Comparison of ENCODE assay signal across 16 cellular contexts in genomic region chr7:137870684-137871083, GRCh38. TPM values are rescaled to one million over a fixed set of nuclear protein-coding genes. Genes with fewer than 3 reads are reported as not detected.
A peak's percentile ranks its signal among the peaks of the same experiment; 100 is the strongest.
DNase-seq lines count a peak whose midpoint lies in the region; ATAC-seq and TF ChIP-seq lines count a peak whose summit lies in the region.
"Had no signal": no experiment of that assay in that cellular context is flagged by ENCODE, and none has a peak within 500 bp of the region (broad histone marks: within the 10 kb centered on the region; RNA-seq: fewer than 3 reads in every experiment).

No MANE protein-coding gene starts in this region.

- H3K9me3 Mint-ChIP-seq in activated T-helper 1 cell treated with anti-CD3 and anti-CD28 coated beads, Interleukin-12 subunit alpha, Interleukin-12 subunit beta, Interleukin-2, Interleukin-4 antibody, amounts not matched to agents 30 ng/mL and 10 ng/mL and 1 ng/mL, durations not matched to agents 14 hours and 24 hours and 36 hours, result peaks cover 11% of the 10 kb centered on the region
- H3K9me3 Mint-ChIP-seq in effector memory CD8-positive, alpha-beta T cell, result no peaks in the 10 kb centered on the region

- H3K36me3 Mint-ChIP-seq in activated T-helper 1 cell treated with anti-CD3 and anti-CD28 coated beads, Interleukin-12 subunit alpha, Interleukin-12 subunit beta, Interleukin-2, Interleukin-4 antibody, amounts not matched to agents 30 ng/mL and 10 ng/mL and 1 ng/mL, durations not matched to agents 14 hours and 24 hours and 36 hours (ENCODE audit: low read depth), result peaks cover 48% of the 10 kb centered on the region
- H3K36me3 Mint-ChIP-seq in effector memory CD8-positive, alpha-beta T cell (ENCODE audit: insufficient read depth), result peaks cover 41% of the 10 kb centered on the region

- H3K9me3 ChIP-seq in gastrocnemius medialis, result no peaks in the 10 kb centered on the region

- peak overlapping the region; percentile 88 to 91 (median 90) for H3K27ac ChIP-seq in gastrocnemius medialis

- TF ChIP-seq CTCF in AG10803 (conservative IDR thresholded peaks at IDR 0.05; ENCODE audit: low read length) (no peak), choroid plexus epithelial cell (conservative IDR thresholded peaks at IDR 0.05; ENCODE audit: low read depth, low read length) (no peak), gastrocnemius medialis (IDR thresholded peaks at IDR 0.05 in 4 of 5, conservative IDR thresholded peaks at IDR 0.05 in 1 of 5) (no peak), lower leg skin (IDR thresholded peaks at IDR 0.05) (no peak)

- H3K27me3 ChIP-seq in gastrocnemius medialis, result no peaks in the 10 kb centered on the region

- peaks cover 36% of the 10 kb centered on the region for H3K4me1 Mint-ChIP-seq in activated T-helper 1 cell treated with anti-CD3 and anti-CD28 coated beads, Interleukin-12 subunit alpha, Interleukin-12 subunit beta, Interleukin-2, Interleukin-4 antibody, amounts not matched to agents 30 ng/mL and 10 ng/mL and 1 ng/mL, durations not matched to agents 14 hours and 24 hours and 36 hours (ENCODE audit: low read depth)
- H3K4me1 Mint-ChIP-seq in effector memory CD8-positive, alpha-beta T cell (ENCODE audit: low read depth in 2 of 2), result no peaks in the 10 kb centered on the region
- H3K4me1 Mint-ChIP-seq: CD4-positive, CD25-positive, alpha-beta regulatory T cell had no signal

- H3K27me3 Mint-ChIP-seq in activated T-helper 1 cell treated with anti-CD3 and anti-CD28 coated beads, Interleukin-12 subunit alpha, Interleukin-12 subunit beta, Interleukin-2, Interleukin-4 antibody, amounts not matched to agents 30 ng/mL and 10 ng/mL and 1 ng/mL, durations not matched to agents 14 hours and 24 hours and 36 hours (ENCODE audit: insufficient read depth), result no peaks in the 10 kb centered on the region
- H3K27me3 Mint-ChIP-seq in effector memory CD8-positive, alpha-beta T cell, result no peaks in the 10 kb centered on the region
- H3K27me3 Mint-ChIP-seq: CD4-positive, CD25-positive, alpha-beta regulatory T cell had no signal

- peaks cover 31 to 51% of the 10 kb centered on the region in 2 donors for H3K4me1 ChIP-seq in gastrocnemius medialis
- H3K4me1 ChIP-seq: Caco-2 had no signal

- H3K4me3 ChIP-seq in AG10803 (ENCODE audit: low read length), result no peak overlapping the region
- no peak overlapping the region for H3K4me3 ChIP-seq in choroid plexus epithelial cell (ENCODE audit: low read depth, low read length)
- no peak overlapping the region for H3K4me3 ChIP-seq in gastrocnemius medialis
- H3K4me3 ChIP-seq in lower leg skin (ENCODE audit: low read depth, poor library complexity, severe bottlenecking), result no peak overlapping the region

- no peak overlapping the region for H3K4me3 Mint-ChIP-seq in activated T-helper 1 cell treated with anti-CD3 and anti-CD28 coated beads, Interleukin-12 subunit alpha, Interleukin-12 subunit beta, Interleukin-2, Interleukin-4 antibody, amounts not matched to agents 30 ng/mL and 10 ng/mL and 1 ng/mL, durations not matched to agents 14 hours and 24 hours and 36 hours
- H3K4me3 Mint-ChIP-seq in effector memory CD8-positive, alpha-beta T cell, result no peak overlapping the region
- H3K4me3 Mint-ChIP-seq: CD4-positive, CD25-positive, alpha-beta regulatory T cell had no signal

- ATAC-seq in gastrocnemius medialis, result no peak
- ATAC-seq in effector memory CD8-positive, alpha-beta T cell (replicated peaks), result no peak

- no peak for TF ChIP-seq POLR2A in gastrocnemius medialis (IDR thresholded peaks at IDR 0.05)
- no peak for TF ChIP-seq POLR2A in lower leg skin (IDR thresholded peaks at IDR 0.05)

- peak; percentile 30 for DNase-seq in AG10803 (ENCODE audit: low read depth)
- no peak for DNase-seq in activated T-helper 1 cell treated with anti-CD3 and anti-CD28 coated beads, Interleukin-12 subunit alpha, Interleukin-12 subunit beta, Interleukin-2, Interleukin-4 antibody, amounts not matched to agents 30 ng/mL and 10 ng/mL and 1 ng/mL, durations not matched to agents 14 hours and 24 hours and 36 hours (ENCODE audit: low spot score)
- DNase-seq in choroid plexus epithelial cell (ENCODE audit: low read depth), result peak; percentile 50
- DNase-seq in gastrocnemius medialis, result no peak
- DNase-seq in lower leg skin (ENCODE audit: low spot score in 2 of 2), result no peak
- no peak for DNase-seq in effector memory CD8-positive, alpha-beta T cell
- no peak for DNase-seq in mesenteric fat pad (ENCODE audit: low spot score)
- DNase-seq: ACHN; Caco-2; CD4-positive, CD25-positive, alpha-beta regulatory T cell; DMS53; NCI-H1105 treated with DMSO at 0.1 percent for 48 hours; NCI-H1694 treated with DMSO at 0.1 percent for 48 hours; NCI-H774; RPMI8226 had no signal

- in situ Hi-C loops in gastrocnemius medialis (cut with MboI; ENCODE audit: low sequenced_read_pairs in 4 of 4), result no loop called here

- peak overlapping the region; percentile 19 for H3K27ac Mint-ChIP-seq in activated T-helper 1 cell treated with anti-CD3 and anti-CD28 coated beads, Interleukin-12 subunit alpha, Interleukin-12 subunit beta, Interleukin-2, Interleukin-4 antibody, amounts not matched to agents 30 ng/mL and 10 ng/mL and 1 ng/mL, durations not matched to agents 14 hours and 24 hours and 36 hours
- no peak overlapping the region for H3K27ac Mint-ChIP-seq in effector memory CD8-positive, alpha-beta T cell
- H3K27ac Mint-ChIP-seq: CD4-positive, CD25-positive, alpha-beta regulatory T cell had no signal

- intact Hi-C loops in activated T-helper 1 cell treated with anti-CD3 and anti-CD28 coated beads, Interleukin-12 subunit alpha, Interleukin-12 subunit beta, Interleukin-2, Interleukin-4 antibody, amounts not matched to agents 30 ng/mL and 10 ng/mL and 1 ng/mL, durations not matched to agents 14 hours and 24 hours and 36 hours (cut with micrococcal nuclease), result no loop called here
- intact Hi-C loops in gastrocnemius medialis (cut with DNase I; ENCODE audit: low total_unique reads), result loop anchor here (1.0 kb wide), 1 partner anchor 20 kb away; no protein-coding TSS in a partner anchor
- intact Hi-C loops in lower leg skin (cut with DNase I; ENCODE audit: low total_unique reads), result no loop called here

- H3K36me3 ChIP-seq in gastrocnemius medialis, result peaks cover 0 to 4% of the 10 kb centered on the region in 2 donors

RNA-seq across cellular contexts. Expression of gene DGKI, which starts 23.9 kb away (rescaled TPM):
- total RNA-seq in activated T-helper 1 cell treated with anti-CD3 and anti-CD28 coated beads, Interleukin-12 subunit alpha, Interleukin-12 subunit beta, Interleukin-2, Interleukin-4 antibody, amounts not matched to agents 30 ng/mL and 10 ng/mL and 1 ng/mL, durations not matched to agents 14 hours and 24 hours and 36 hours, result 27.3 and 30.2 TPM in 2 replicates
- total RNA-seq in gastrocnemius medialis, result 1 to 10 TPM in 1 of 4 donors, under 1 TPM in 2, not detected in 1; 0.02 to 1.8 (median 0.07) TPM
- total RNA-seq in lower leg skin, result 1 to 10 TPM in 3 of 4 donors, under 1 TPM in 1; 0.34 to 2.1 (median 1.3) TPM
- total RNA-seq in mesenteric fat pad, result 10.1 TPM
- total RNA-seq: CD4-positive, CD25-positive, alpha-beta regulatory T cell; HT-29 had no signal

Comparison
In these comparisons a context has a peak if more than half of its experiments do, and no peak if none do; other contexts are left out.
1. DNase-seq: peak in AG10803 (single experiment) and choroid plexus epithelial cell (single experiment); none in activated T-helper 1 cell treated with anti-CD3 and anti-CD28 coated beads, Interleukin-12 subunit alpha, Interleukin-12 subunit beta, Interleukin-2, Interleukin-4 antibody, amounts not matched to agents 30 ng/mL and 10 ng/mL and 1 ng/mL, durations not matched to agents 14 hours and 24 hours and 36 hours (single experiment), gastrocnemius medialis (0 of 2), lower leg skin (0 of 2), effector memory CD8-positive, alpha-beta T cell (0 of 3) and mesenteric fat pad (single experiment).